16 cellular contexts compared by ENCODE assay signal in the genomic region with DNA sequence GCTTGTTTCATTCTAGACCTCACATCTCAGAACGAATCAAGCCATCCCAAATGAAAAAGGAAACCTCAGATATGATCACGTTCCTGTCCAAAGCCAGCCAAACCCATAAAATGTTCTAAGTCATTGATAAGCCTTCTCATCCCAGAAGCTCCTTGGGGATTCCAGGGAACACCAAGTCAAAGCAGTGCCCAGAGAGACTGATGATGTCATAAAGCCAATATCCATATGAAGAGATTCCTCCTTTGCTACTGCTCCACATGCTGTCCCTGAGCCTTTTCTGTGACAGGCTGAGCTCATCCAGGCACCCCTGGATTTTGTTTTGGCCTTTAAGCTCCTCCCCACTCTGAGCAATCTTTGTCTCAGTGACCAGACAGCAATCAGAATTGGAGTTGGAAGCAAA. TPM values are rescaled to one million over a fixed set of nuclear protein-coding genes. Genes with fewer than 3 reads are reported as not detected.
"Had no signal": no experiment of that assay in that cellular context is flagged by ENCODE, and none has a peak within 500 bp of the region (broad histone marks: within the 10 kb centered on the region; RNA-seq: fewer than 3 reads in every experiment).

No MANE protein-coding gene starts in this region.

- H3K4me3 ChIP-seq: coronary artery, hepatocyte, mucosa of descending colon, right atrium auricular region, smooth muscle cell had no signal

- H3K4me2 ChIP-seq: hepatocyte, smooth muscle cell had no signal

- H3K27me3 ChIP-seq: right atrium auricular region had no signal

- H3K79me2 ChIP-seq: hepatocyte had no signal

- FAIRE-seq: endothelial cell of umbilical vein, kidney had no signal

- H3K36me3 ChIP-seq: right atrium auricular region had no signal

- H3K27ac ChIP-seq: coronary artery, foreskin keratinocyte, hepatocyte, right atrium auricular region had no signal

- H3K4me1 ChIP-seq: right atrium auricular region had no signal

- H3K9me3 ChIP-seq: mucosa of descending colon, right atrium auricular region had no signal

- DNase-seq: effector CD4-positive, alpha-beta T cell; endodermal cell; erythroblast; kidney; left colon; mucosa of descending colon; naive thymus-derived CD8-positive, alpha-beta T cell; stimulated activated CD4-positive, alpha-beta T cell treated with anti-CD3 and anti-CD28 coated beads, Interleukin-2, amount 100 ng/mL, for 48 hours; stimulated activated naive CD4-positive, alpha-beta T cell treated with Interleukin-2 at 50 U/mL for 16 hours; trophoblast cell had no signal

- ATAC-seq: left colon; mucosa of descending colon; naive thymus-derived CD8-positive, alpha-beta T cell had no signal

- H2AFZ ChIP-seq: hepatocyte had no signal

RNA-seq across cellular contexts. Expression of a gene that starts 25.2 kb away (rescaled TPM):
- polyA plus RNA-seq: naive thymus-derived CD8-positive, alpha-beta T cell had no signal
